1 cellular context compared by ENCODE assay signal in genomic region chr3:112640864-112641751, GRCh38.
TF ChIP-seq lines count a peak whose summit lies in the region.

Gene CCDC80, minus strand, starts transcription at chr3:112641143. Its CDS starts 1,238 bp downstream, at chr3:112639905.

TF ChIP-seq in HEK293, 187 proteins besides CTCF, POLR2A, EP300 and RAD21 (continued from another document):
- TF ChIP-seq ZNF704 (tag by site-specific recombination; IDR thresholded peaks at IDR 0.05) = no peak
- TF ChIP-seq ZNF341 (tag by site-specific recombination; IDR thresholded peaks at IDR 0.05; ENCODE audit: low read depth) = peak; percentile 75
- 0 out of 2 replicates have a peak, but pooled peaks have one; percentile 6 for TF ChIP-seq ZBTB44 (tag by site-specific recombination; IDR thresholded peaks at IDR 0.05)
- peak; percentile 53; the same call in 1 of the 2 replicates for TF ChIP-seq PRDM6 (tag by site-specific recombination; IDR thresholded peaks at IDR 0.05)
- 0 out of 2 replicates have a peak, but pooled peaks have one; percentile 35 for TF ChIP-seq ZSCAN30 (tag by site-specific recombination; IDR thresholded peaks at IDR 0.05)
- peak; percentile 39; the same call in 1 of the 2 replicates for TF ChIP-seq PATZ1 (tag by site-specific recombination; IDR thresholded peaks at IDR 0.05)
- TF ChIP-seq ZSCAN4 (tag by site-specific recombination; IDR thresholded peaks at IDR 0.05) = 0 out of 2 replicates have a peak, but pooled peaks have one; percentile 32
- TF ChIP-seq ZEB2 (tag by site-specific recombination; IDR thresholded peaks at IDR 0.05) = 0 out of 2 replicates have a peak, but pooled peaks have one; percentile 23
- TF ChIP-seq ZBTB17 (tag by site-specific recombination; IDR thresholded peaks at IDR 0.05) = 0 out of 2 replicates have a peak, but pooled peaks have one; percentile 24
- peak; percentile 32; the same call in 1 of the 2 replicates for TF ChIP-seq GLIS1 (tag by site-specific recombination; IDR thresholded peaks at IDR 0.05)
- 0 out of 2 replicates have a peak, but pooled peaks have one; percentile 36 for TF ChIP-seq ZNF513 (tag by site-specific recombination; IDR thresholded peaks at IDR 0.05)
- TF ChIP-seq ZNF335 (tag by site-specific recombination; conservative IDR thresholded peaks at IDR 0.05) = peak; percentile 75
- peak; percentile 13; the same call in 1 of the 2 replicates for TF ChIP-seq SP2 (tag by site-specific recombination; IDR thresholded peaks at IDR 0.05)
- TF ChIP-seq TRIM28 (IDR thresholded peaks at IDR 0.05; ENCODE audit: borderline replicate concordance, low read length) = peak; percentile 92; the same call in 1 of the 2 replicates
- TF ChIP-seq ZNF501 (tag by site-specific recombination; IDR thresholded peaks at IDR 0.05) = peak; percentile 15; the same call in 1 of the 2 replicates
- no peak for TF ChIP-seq ZNF404 (tag by site-specific recombination; IDR thresholded peaks at IDR 0.05)
- no peak for TF ChIP-seq ZNF214 (tag by site-specific recombination; IDR thresholded peaks at IDR 0.05; ENCODE audit: borderline replicate concordance)
- TF ChIP-seq ZNF692 (tag by site-specific recombination; IDR thresholded peaks at IDR 0.05) = 0 out of 2 replicates have a peak, but pooled peaks have one; percentile 22
TF ChIP-seq in HEK293: peak in this region for 18.
